Comparison of ENCODE assay signal across 8 cellular contexts in the genomic region with DNA sequence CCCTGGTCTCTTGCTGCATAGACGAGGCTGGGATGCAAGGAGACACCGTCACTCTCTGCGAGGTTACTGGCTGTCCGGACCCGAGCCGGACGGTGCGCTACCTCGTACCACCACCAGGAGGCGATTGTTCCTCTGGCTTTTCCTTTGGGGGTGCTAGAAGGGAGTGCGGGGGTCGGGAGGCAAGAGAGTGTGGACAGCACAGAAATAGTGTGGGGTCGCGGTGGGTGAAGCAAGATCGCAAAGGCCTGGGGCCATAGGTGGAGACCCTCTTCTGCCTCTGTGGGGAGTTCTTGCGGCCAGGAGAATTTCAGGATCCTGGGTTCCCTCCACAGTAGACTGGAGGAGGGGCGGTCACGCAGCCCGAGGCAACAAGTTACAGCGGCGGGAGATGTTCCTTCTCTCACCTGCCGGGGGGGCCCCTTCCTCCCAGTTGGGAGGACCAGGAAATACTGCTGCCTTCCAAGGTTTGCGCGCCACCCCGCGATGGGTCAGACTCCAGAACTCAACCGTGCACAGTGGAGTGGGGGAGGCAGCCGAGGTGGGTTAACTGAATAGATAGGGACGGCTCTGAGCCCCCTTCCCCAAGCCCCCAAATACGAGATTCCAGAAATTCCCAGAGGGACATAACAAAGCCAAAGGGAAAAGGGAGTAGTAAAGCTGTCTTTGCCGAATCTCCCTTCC. TPM values are rescaled to one million over a fixed set of nuclear protein-coding genes. Genes with fewer than 3 reads are reported as not detected.
DNase-seq lines count a peak whose midpoint lies in the region; ATAC-seq and TF ChIP-seq lines count a peak whose summit lies in the region.

No MANE protein-coding gene starts in this region.

- H3K27ac ChIP-seq in aorta (ENCODE audit: low read depth in 1 of 2, low read length in 2 of 2) = no peak overlapping the region

- H3K4me3 ChIP-seq in NT2/D1 (ENCODE audit: insufficient read length, low read depth) (peak overlapping the region; percentile 40), fibroblast of villous mesenchyme (ENCODE audit: low read depth, low read length) (no peak overlapping the region), aorta (ENCODE audit: low read length in 2 of 2) (no peak overlapping the region)

- peaks cover 45% of the 10 kb centered on the region for H3K27me3 ChIP-seq in NT2/D1 (ENCODE audit: insufficient read depth, insufficient read length)
- H3K27me3 ChIP-seq in aorta (ENCODE audit: control insufficient read depth in 1 of 2, insufficient read depth in 2 of 2, low read length in 1 of 2) = no peaks in the 10 kb centered on the region

- peaks cover 20% of the 10 kb centered on the region for H3K36me3 ChIP-seq in NT2/D1 (ENCODE audit: insufficient read depth, insufficient read length, low read length)
- H3K36me3 ChIP-seq in aorta (ENCODE audit: control insufficient read depth in 1 of 2, insufficient read depth in 2 of 2, low read length in 1 of 2) = no peaks in the 10 kb centered on the region

- peak overlapping the region; percentile 64 for H3K4me3 Mint-ChIP-seq in activated T-helper 1 cell treated with anti-CD3 and anti-CD28 coated beads, Interleukin-12 subunit alpha, Interleukin-12 subunit beta, Interleukin-2, Interleukin-4 antibody, amounts not matched to agents 30 ng/mL and 10 ng/mL and 1 ng/mL, durations not matched to agents 14 hours and 24 hours and 36 hours
- H3K4me3 Mint-ChIP-seq in osteocyte (ENCODE audit: unreplicated experiment) = peak overlapping the region; percentile 40

- peaks cover 23% of the 10 kb centered on the region for H3K4me1 ChIP-seq in NT2/D1 (ENCODE audit: insufficient read depth, insufficient read length)
- no peaks in the 10 kb centered on the region for H3K4me1 ChIP-seq in aorta (ENCODE audit: control insufficient read depth in 1 of 2, insufficient read depth in 2 of 2, low read length in 2 of 2)

- H3K9me3 Mint-ChIP-seq in activated T-helper 1 cell treated with anti-CD3 and anti-CD28 coated beads, Interleukin-12 subunit alpha, Interleukin-12 subunit beta, Interleukin-2, Interleukin-4 antibody, amounts not matched to agents 30 ng/mL and 10 ng/mL and 1 ng/mL, durations not matched to agents 14 hours and 24 hours and 36 hours = no peaks in the 10 kb centered on the region
- H3K9me3 Mint-ChIP-seq in osteocyte (ENCODE audit: unreplicated experiment) = no peaks in the 10 kb centered on the region

- no peaks in the 10 kb centered on the region for H3K9me3 ChIP-seq in NT2/D1 (ENCODE audit: insufficient read depth, low read length)
- no peaks in the 10 kb centered on the region for H3K9me3 ChIP-seq in aorta (ENCODE audit: control insufficient read depth, low read length)

- no peak for ATAC-seq in aorta (ENCODE audit: low FRiP score)

- peak overlapping the region; percentile 30 for H3K27ac Mint-ChIP-seq in activated T-helper 1 cell treated with anti-CD3 and anti-CD28 coated beads, Interleukin-12 subunit alpha, Interleukin-12 subunit beta, Interleukin-2, Interleukin-4 antibody, amounts not matched to agents 30 ng/mL and 10 ng/mL and 1 ng/mL, durations not matched to agents 14 hours and 24 hours and 36 hours
- no peak overlapping the region for H3K27ac Mint-ChIP-seq in osteocyte (ENCODE audit: unreplicated experiment)

- peaks cover 30% of the 10 kb centered on the region for H3K36me3 Mint-ChIP-seq in activated T-helper 1 cell treated with anti-CD3 and anti-CD28 coated beads, Interleukin-12 subunit alpha, Interleukin-12 subunit beta, Interleukin-2, Interleukin-4 antibody, amounts not matched to agents 30 ng/mL and 10 ng/mL and 1 ng/mL, durations not matched to agents 14 hours and 24 hours and 36 hours (ENCODE audit: low read depth)
- H3K36me3 Mint-ChIP-seq in osteocyte (ENCODE audit: unreplicated experiment) = no peaks in the 10 kb centered on the region

- TF ChIP-seq CTCF in fibroblast of villous mesenchyme (IDR thresholded peaks at IDR 0.05; ENCODE audit: insufficient read depth, low read depth, low read length) (peak; percentile 92), osteocyte (IDR thresholded peaks at IDR 0.05) (peak; percentile 78)

- intact Hi-C loops in activated T-helper 1 cell treated with anti-CD3 and anti-CD28 coated beads, Interleukin-12 subunit alpha, Interleukin-12 subunit beta, Interleukin-2, Interleukin-4 antibody, amounts not matched to agents 30 ng/mL and 10 ng/mL and 1 ng/mL, durations not matched to agents 14 hours and 24 hours and 36 hours (cut with micrococcal nuclease) = no loop called here
- intact Hi-C loops in aorta (cut with DNase I) = loop anchor here in 1 of 2 donors (5.0 kb wide), 1 partner anchor 69 kb away; no protein-coding TSS in a partner anchor

- peaks cover 40% of the 10 kb centered on the region for H3K4me1 Mint-ChIP-seq in activated T-helper 1 cell treated with anti-CD3 and anti-CD28 coated beads, Interleukin-12 subunit alpha, Interleukin-12 subunit beta, Interleukin-2, Interleukin-4 antibody, amounts not matched to agents 30 ng/mL and 10 ng/mL and 1 ng/mL, durations not matched to agents 14 hours and 24 hours and 36 hours (ENCODE audit: low read depth)
- H3K4me1 Mint-ChIP-seq in osteocyte (ENCODE audit: unreplicated experiment) = peaks cover 14% of the 10 kb centered on the region

- H3K27me3 Mint-ChIP-seq in activated T-helper 1 cell treated with anti-CD3 and anti-CD28 coated beads, Interleukin-12 subunit alpha, Interleukin-12 subunit beta, Interleukin-2, Interleukin-4 antibody, amounts not matched to agents 30 ng/mL and 10 ng/mL and 1 ng/mL, durations not matched to agents 14 hours and 24 hours and 36 hours (ENCODE audit: insufficient read depth) = peaks cover 16% of the 10 kb centered on the region
- H3K27me3 Mint-ChIP-seq in osteocyte (ENCODE audit: unreplicated experiment) = peaks cover 56% of the 10 kb centered on the region

- DNase-seq in NCI-H1694 (lab: John Stamatoyannopoulos, UW) (peak; percentile 10), NCI-H1694 treated with DMSO at 0.1 percent for 48 hours (lab: John Stamatoyannopoulos, UW) (no peak), NT2/D1 (ENCODE audit: low read depth, low spot score) (no peak), fibroblast of villous mesenchyme (ENCODE audit: low read depth) (no peak), osteocyte (ENCODE audit: extremely low spot score, unreplicated experiment) (peak; percentile 88), aorta (peak; percentile 72 to 91), pons (ENCODE audit: low spot score) (no peak)
- DNase-seq in activated T-helper 1 cell treated with anti-CD3 and anti-CD28 coated beads, Interleukin-12 subunit alpha, Interleukin-12 subunit beta, Interleukin-2, Interleukin-4 antibody, amounts not matched to agents 30 ng/mL and 10 ng/mL and 1 ng/mL, durations not matched to agents 14 hours and 24 hours and 36 hours (ENCODE audit: low spot score) = peak; percentile 49

- 2 to 3% methylated on average over 31 of the region's 31 CpGs for WGBS in aorta, 2 donors

- peak overlapping the region; percentile 62 for H3K9ac ChIP-seq in NT2/D1 (ENCODE audit: insufficient read length, low read depth)

RNA-seq across cellular contexts. Expression of gene PHOSPHO1, which starts 6.9 kb away (rescaled TPM):
- 0.37 TPM in 1 of 2 replicates, not detected in the other for total RNA-seq in activated T-helper 1 cell treated with anti-CD3 and anti-CD28 coated beads, Interleukin-12 subunit alpha, Interleukin-12 subunit beta, Interleukin-2, Interleukin-4 antibody, amounts not matched to agents 30 ng/mL and 10 ng/mL and 1 ng/mL, durations not matched to agents 14 hours and 24 hours and 36 hours
- total RNA-seq in fibroblast of villous mesenchyme (under 0.01 and 0.32 TPM in 2 replicates), osteocyte (not detected in 2 replicates), aorta (1 to 10 TPM; 2.0 TPM)
- under 1 TPM in 1 of 2 donors, not detected in 1; 0.72 TPM for polyA plus RNA-seq in aorta

RNA-seq across cellular contexts. Expression of gene ABI3, which starts 13.2 kb away (rescaled TPM):
- total RNA-seq in activated T-helper 1 cell treated with anti-CD3 and anti-CD28 coated beads, Interleukin-12 subunit alpha, Interleukin-12 subunit beta, Interleukin-2, Interleukin-4 antibody, amounts not matched to agents 30 ng/mL and 10 ng/mL and 1 ng/mL, durations not matched to agents 14 hours and 24 hours and 36 hours = 32.8 and 33.0 TPM in 2 replicates
- total RNA-seq in fibroblast of villous mesenchyme (0.64 and 1.7 TPM in 2 replicates), osteocyte (0.19 TPM in 1 of 2 replicates, not detected in the other), aorta (10 to 100 TPM in 1 of 2 donors, 1 to 10 TPM in 1; 8.8 to 12.3 TPM)
- 1 to 10 TPM in 1 of 2 donors, under 1 TPM in 1; 0.77 to 3.5 TPM for polyA plus RNA-seq in aorta

RNA-seq across cellular contexts. Expression of gene GNGT2, which starts 13.3 kb away (rescaled TPM):
- total RNA-seq in activated T-helper 1 cell treated with anti-CD3 and anti-CD28 coated beads, Interleukin-12 subunit alpha, Interleukin-12 subunit beta, Interleukin-2, Interleukin-4 antibody, amounts not matched to agents 30 ng/mL and 10 ng/mL and 1 ng/mL, durations not matched to agents 14 hours and 24 hours and 36 hours = 16.5 and 18.4 TPM in 2 replicates
- total RNA-seq in fibroblast of villous mesenchyme (0.32 TPM in 1 of 2 replicates, not detected in the other), osteocyte (not detected in 2 replicates), aorta (1 to 10 TPM; 1.6 to 1.8 TPM)
- 1 to 10 TPM in 1 of 2 donors, under 1 TPM in 1; 1.00 to 4.0 TPM for polyA plus RNA-seq in aorta

Comparison
In these comparisons a context has a peak if more than half of its experiments do, and no peak if none do; other contexts are left out.
1. DNase-seq: peak in NCI-H1694 (single experiment), activated T-helper 1 cell treated with anti-CD3 and anti-CD28 coated beads, Interleukin-12 subunit alpha, Interleukin-12 subunit beta, Interleukin-2, Interleukin-4 antibody, amounts not matched to agents 30 ng/mL and 10 ng/mL and 1 ng/mL, durations not matched to agents 14 hours and 24 hours and 36 hours (single experiment), osteocyte (single experiment) and aorta (2 of 2); none in NCI-H1694 treated with DMSO at 0.1 percent for 48 hours (single experiment), NT2/D1 (single experiment), fibroblast of villous mesenchyme (single experiment) and pons (single experiment).